8 cellular contexts compared by ENCODE assay signal in the genomic region with DNA sequence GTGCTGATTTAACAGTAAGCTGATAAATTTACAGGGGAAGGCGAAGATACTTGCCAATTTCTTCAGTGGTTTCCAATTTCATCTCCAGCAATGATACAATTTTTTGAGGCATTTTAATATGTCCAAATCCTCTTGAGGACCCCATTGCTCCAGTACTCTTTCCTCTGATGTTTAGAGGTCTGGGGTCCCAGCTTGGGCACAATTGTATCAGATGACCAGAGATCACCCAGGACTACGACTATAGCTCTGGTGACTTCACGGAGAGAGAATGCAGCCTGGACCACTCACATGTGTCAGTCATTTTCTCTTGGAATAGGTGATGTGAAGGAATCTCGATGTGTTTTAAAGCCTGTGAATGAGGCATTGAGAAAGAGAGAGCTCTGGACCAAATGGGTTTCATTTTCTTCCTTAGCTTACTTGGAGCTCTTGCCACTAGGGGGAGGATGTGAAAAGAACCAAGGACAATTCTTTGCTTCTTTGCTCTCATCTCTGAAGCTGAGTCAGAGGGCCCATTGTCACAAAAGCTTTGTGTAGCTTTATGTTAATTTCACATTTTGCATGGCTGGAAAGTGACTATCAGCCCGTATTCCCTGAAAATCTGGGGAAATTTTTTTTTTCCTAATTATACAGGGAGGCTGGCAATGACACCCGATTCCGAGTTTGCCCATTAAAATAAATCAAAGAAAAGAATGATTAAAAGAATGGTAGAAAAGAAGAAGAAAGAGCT. TPM values are rescaled to one million over a fixed set of nuclear protein-coding genes. Genes with fewer than 3 reads are reported as not detected.
DNase-seq lines count a peak whose midpoint lies in the region; ATAC-seq, FAIRE-seq and TF ChIP-seq lines count a peak whose summit lies in the region.

No MANE protein-coding gene starts in this region.

- peak; percentile 77 for TF ChIP-seq CTCF in activated CD8-positive, alpha-beta T cell treated with anti-CD3 and anti-CD28 coated beads for 36 hours (IDR thresholded peaks at IDR 0.05)
- TF ChIP-seq CTCF in fibroblast of pulmonary artery (IDR thresholded peaks at IDR 0.05; ENCODE audit: low read length, missing control alignments), result peak; percentile 89
- peak in 1 of 3 donors; percentile 23 for TF ChIP-seq CTCF in lower leg skin (IDR thresholded peaks at IDR 0.05)

- no peak overlapping the region for H2AK5ac ChIP-seq in neuronal stem cell (ENCODE audit: low read depth, low read length)

- no peaks in the 10 kb centered on the region for H3K36me3 Mint-ChIP-seq in activated CD8-positive, alpha-beta T cell treated with anti-CD3 and anti-CD28 coated beads for 36 hours (ENCODE audit: low read depth)

- WGBS in neuronal stem cell (ENCODE audit: extremely low coverage in 2 of 2, insufficient read length in 2 of 2, insufficient replicate concordance in 1 of 2), 2 donors, result no CpG with 5 or more reads among the region's 7 CpGs
- WGBS in lower leg skin, 2 donors, result 47 to 50% methylated on average over 7 of the region's 7 CpGs

- H3K4me2 ChIP-seq in neuronal stem cell (ENCODE audit: insufficient read depth, low read length, poor library complexity, severe bottlenecking), result no peak overlapping the region

- H3K9ac ChIP-seq in neuronal stem cell (ENCODE audit: low read depth, low read length, poor library complexity), result no peak overlapping the region

- H2BK12ac ChIP-seq in neuronal stem cell (ENCODE audit: low read length), result no peak overlapping the region

- H3K36me3 ChIP-seq in neuronal stem cell (replicated peaks in 1 of 2; ENCODE audit: control insufficient read depth in 2 of 2, insufficient read depth in 2 of 2, low read length in 2 of 2), result no peaks in the 10 kb centered on the region

- H4K91ac ChIP-seq in neuronal stem cell (ENCODE audit: low read depth, low read length, poor library complexity), result no peak overlapping the region

- peak overlapping the region; percentile 77 for H2AFZ ChIP-seq in neuronal stem cell (ENCODE audit: low read length)

- H3K23ac ChIP-seq in neuronal stem cell (ENCODE audit: low read depth, low read length, poor library complexity), result no peak overlapping the region

- peaks cover 0 to 5% of the 10 kb centered on the region in 2 donors for H3K4me1 ChIP-seq in neuronal stem cell (ENCODE audit: control insufficient read depth in 2 of 2, insufficient read depth in 1 of 2, low read depth in 1 of 2, low read length in 2 of 2)

- peaks cover 5% of the 10 kb centered on the region for H3K27me3 Mint-ChIP-seq in activated CD8-positive, alpha-beta T cell treated with anti-CD3 and anti-CD28 coated beads for 36 hours

- no peak overlapping the region for H3K4ac ChIP-seq in neuronal stem cell (ENCODE audit: low read length)

- CTCF ChIA-PET in activated CD8-positive, alpha-beta T cell treated with anti-CD3 and anti-CD28 coated beads for 36 hours (lab: Charles Lee), result interaction anchor here (0.7 to 2.7 kb wide), 28 partner anchors 9 to 531 kb away, joined by 3 to 20 read pairs (median 4); a partner anchor contains a TSS

- H3K27me3 ChIP-seq in neuronal stem cell (ENCODE audit: control insufficient read depth in 3 of 3, insufficient read depth in 3 of 3, low read depth in 1 of 3, low read length in 3 of 3), result no peaks in the 10 kb centered on the region

- H3K9me3 Mint-ChIP-seq in activated CD8-positive, alpha-beta T cell treated with anti-CD3 and anti-CD28 coated beads for 36 hours, result no peaks in the 10 kb centered on the region

- DNase-seq in CD1c-positive myeloid dendritic cell (ENCODE audit: extremely low spot score), result peak; percentile 48
- peak; percentile 12 for DNase-seq in GM18507 (ENCODE audit: extremely low spot score, insufficient read length, low read depth)
- DNase-seq in NCI-H2196 treated with DMSO at 0.1 percent for 48 hours (lab: John Stamatoyannopoulos, UW; ENCODE audit: unreplicated experiment), result peak; percentile 10
- DNase-seq in activated CD8-positive, alpha-beta T cell treated with anti-CD3 and anti-CD28 coated beads for 36 hours, result peak; percentile 48
- peak; percentile 82 for DNase-seq in fibroblast of pulmonary artery (ENCODE audit: low read depth)
- peak; percentile 58 for DNase-seq in neuronal stem cell (ENCODE audit: low spot score)
- no peak for DNase-seq in lower leg skin (ENCODE audit: low spot score in 2 of 2)

- H2BK120ac ChIP-seq in neuronal stem cell (ENCODE audit: low read depth, low read length), result no peak overlapping the region

- no peak for TF ChIP-seq POLR2A in lower leg skin (IDR thresholded peaks at IDR 0.05)

- H3K27ac Mint-ChIP-seq in activated CD8-positive, alpha-beta T cell treated with anti-CD3 and anti-CD28 coated beads for 36 hours, result no peak overlapping the region

- H3K27ac ChIP-seq in neuronal stem cell (replicated peaks; ENCODE audit: low read length), result no peak overlapping the region

- H2BK5ac ChIP-seq in neuronal stem cell (ENCODE audit: low read length), result no peak overlapping the region

- no peaks in the 10 kb centered on the region for H3K9me3 ChIP-seq in neuronal stem cell (replicated peaks in 1 of 2; ENCODE audit: control insufficient read depth in 2 of 2, insufficient read depth in 1 of 2, low read depth in 1 of 2, low read length in 2 of 2)

- no peaks in the 10 kb centered on the region for H3K79me1 ChIP-seq in neuronal stem cell (ENCODE audit: low read depth, low read length)

- no peak overlapping the region for H2BK15ac ChIP-seq in neuronal stem cell (ENCODE audit: low read length)

- intact Hi-C loops in activated CD8-positive, alpha-beta T cell treated with anti-CD3 and anti-CD28 coated beads for 36 hours (cut with micrococcal nuclease), result loop anchor here (10.0 kb wide), 2 partner anchors 432 to 522 kb away; no protein-coding TSS in a partner anchor
- intact Hi-C loops in lower leg skin (cut with DNase I; ENCODE audit: low total_unique reads), result loop anchor here (10.0 kb wide), 1 partner anchor 422 kb away; no protein-coding TSS in a partner anchor

- POLR2A ChIA-PET in activated CD8-positive, alpha-beta T cell treated with anti-CD3 and anti-CD28 coated beads for 36 hours (lab: Charles Lee), result no interaction called here

- H3K4me3 Mint-ChIP-seq in activated CD8-positive, alpha-beta T cell treated with anti-CD3 and anti-CD28 coated beads for 36 hours, result peak overlapping the region; percentile 58

- ATAC-seq in HG03045 (IDR thresholded peaks at IDR 0.05; ENCODE audit: unreplicated experiment), result peak; percentile 66
- ATAC-seq in activated CD8-positive, alpha-beta T cell treated with anti-CD3 and anti-CD28 coated beads for 36 hours, result peak; percentile 87

- no peak overlapping the region for H3K18ac ChIP-seq in neuronal stem cell (ENCODE audit: low read length)

- peak overlapping the region; percentile 33 for H3K4me3 ChIP-seq in fibroblast of pulmonary artery (replicated peaks; ENCODE audit: low read depth, low read length)
- H3K4me3 ChIP-seq in neuronal stem cell (ENCODE audit: low read length in 2 of 2), result no peak overlapping the region
- H3K4me3 ChIP-seq in lower leg skin (ENCODE audit: low read depth, poor library complexity, severe bottlenecking), result no peak overlapping the region

- no peak overlapping the region for H4K8ac ChIP-seq in neuronal stem cell (ENCODE audit: low read depth, low read length)

- peaks cover 6% of the 10 kb centered on the region for H3K4me1 Mint-ChIP-seq in activated CD8-positive, alpha-beta T cell treated with anti-CD3 and anti-CD28 coated beads for 36 hours (ENCODE audit: low read depth)

- no peak overlapping the region for H3K14ac ChIP-seq in neuronal stem cell (ENCODE audit: low read length)

- FAIRE-seq in GM18507 (lab: Jason Lieb, UNC), result peak; percentile 75

RNA-seq across cellular contexts. Expression of a gene that starts 6.7 kb away (rescaled TPM):
- 10 to 100 TPM; 23.2 to 25.1 TPM for total RNA-seq in activated CD8-positive, alpha-beta T cell treated with anti-CD3 and anti-CD28 coated beads for 36 hours
- polyA plus RNA-seq in neuronal stem cell (2013, experiment 1 of 2), result 77.8 TPM
- 77.4 TPM for polyA plus RNA-seq in neuronal stem cell (2013, experiment 2 of 2)
- 10 to 100 TPM; 27.4 to 29.8 (median 28.9) TPM for total RNA-seq in lower leg skin

Comparison
In these comparisons a context has a peak if more than half of its experiments do, and no peak if none do; other contexts are left out.
1. DNase-seq: peak in CD1c-positive myeloid dendritic cell (single experiment), GM18507 (single experiment), NCI-H2196 treated with DMSO at 0.1 percent for 48 hours (single experiment), activated CD8-positive, alpha-beta T cell treated with anti-CD3 and anti-CD28 coated beads for 36 hours (single experiment), fibroblast of pulmonary artery (single experiment) and neuronal stem cell (single experiment); none in lower leg skin (0 of 2).